1 cellular context compared by ENCODE assay signal in genomic region chr14:61749867-61750266, GRCh38.
TF ChIP-seq lines count a peak whose summit lies in the region.

No MANE protein-coding gene starts in this region.

TF ChIP-seq in HepG2, 621 proteins besides CTCF, POLR2A, EP300 and RAD21:
- TF ChIP-seq E2F5 (CRISPR knock-in tag; conservative IDR thresholded peaks at IDR 0.05) = no peak
- no peak for TF ChIP-seq SOX13 (IDR thresholded peaks at IDR 0.05)
- peak in 1 of 2 experiments; percentile 47; a peak in 1 of 4 replicates for TF ChIP-seq SOX13 (CRISPR knock-in tag; conservative IDR thresholded peaks at IDR 0.05 in 1 of 2, IDR thresholded peaks at IDR 0.05 in 1 of 2)
- no peak for TF ChIP-seq TBP (CRISPR knock-in tag; IDR thresholded peaks at IDR 0.05)
- TF ChIP-seq HNF4A (CRISPR knock-in tag; IDR thresholded peaks at IDR 0.05) = peak; percentile 33; the same call in 1 of the 2 replicates
- TF ChIP-seq, protein P1, sequence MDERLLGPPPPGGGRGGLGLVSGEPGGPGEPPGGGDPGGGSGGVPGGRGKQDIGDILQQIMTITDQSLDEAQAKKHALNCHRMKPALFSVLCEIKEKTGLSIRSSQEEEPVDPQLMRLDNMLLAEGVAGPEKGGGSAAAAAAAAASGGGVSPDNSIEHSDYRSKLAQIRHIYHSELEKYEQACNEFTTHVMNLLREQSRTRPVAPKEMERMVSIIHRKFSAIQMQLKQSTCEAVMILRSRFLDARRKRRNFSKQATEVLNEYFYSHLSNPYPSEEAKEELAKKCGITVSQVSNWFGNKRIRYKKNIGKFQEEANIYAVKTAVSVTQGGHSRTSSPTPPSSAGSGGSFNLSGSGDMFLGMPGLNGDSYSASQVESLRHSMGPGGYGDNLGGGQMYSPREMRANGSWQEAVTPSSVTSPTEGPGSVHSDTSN (CRISPR knock-in tag; IDR thresholded peaks at IDR 0.05) = no peak
- TF ChIP-seq RBM22 (optimal IDR thresholded peaks at IDR 0.05; ENCODE audit: low read length) = peak; percentile 99
- no peak for TF ChIP-seq FOXM1 (CRISPR knock-in tag; IDR thresholded peaks at IDR 0.05)
- no peak for TF ChIP-seq ZSCAN21 (CRISPR knock-in tag; IDR thresholded peaks at IDR 0.05; ENCODE audit: borderline replicate concordance)
- no peak for TF ChIP-seq LRRFIP1 (CRISPR knock-in tag; conservative IDR thresholded peaks at IDR 0.05)
- TF ChIP-seq SRY (CRISPR knock-in tag; IDR thresholded peaks at IDR 0.05) = no peak
- peak; percentile 56 for TF ChIP-seq POLR2G (IDR thresholded peaks at IDR 0.05; ENCODE audit: low read depth, low read length)
- TF ChIP-seq, protein P2, sequence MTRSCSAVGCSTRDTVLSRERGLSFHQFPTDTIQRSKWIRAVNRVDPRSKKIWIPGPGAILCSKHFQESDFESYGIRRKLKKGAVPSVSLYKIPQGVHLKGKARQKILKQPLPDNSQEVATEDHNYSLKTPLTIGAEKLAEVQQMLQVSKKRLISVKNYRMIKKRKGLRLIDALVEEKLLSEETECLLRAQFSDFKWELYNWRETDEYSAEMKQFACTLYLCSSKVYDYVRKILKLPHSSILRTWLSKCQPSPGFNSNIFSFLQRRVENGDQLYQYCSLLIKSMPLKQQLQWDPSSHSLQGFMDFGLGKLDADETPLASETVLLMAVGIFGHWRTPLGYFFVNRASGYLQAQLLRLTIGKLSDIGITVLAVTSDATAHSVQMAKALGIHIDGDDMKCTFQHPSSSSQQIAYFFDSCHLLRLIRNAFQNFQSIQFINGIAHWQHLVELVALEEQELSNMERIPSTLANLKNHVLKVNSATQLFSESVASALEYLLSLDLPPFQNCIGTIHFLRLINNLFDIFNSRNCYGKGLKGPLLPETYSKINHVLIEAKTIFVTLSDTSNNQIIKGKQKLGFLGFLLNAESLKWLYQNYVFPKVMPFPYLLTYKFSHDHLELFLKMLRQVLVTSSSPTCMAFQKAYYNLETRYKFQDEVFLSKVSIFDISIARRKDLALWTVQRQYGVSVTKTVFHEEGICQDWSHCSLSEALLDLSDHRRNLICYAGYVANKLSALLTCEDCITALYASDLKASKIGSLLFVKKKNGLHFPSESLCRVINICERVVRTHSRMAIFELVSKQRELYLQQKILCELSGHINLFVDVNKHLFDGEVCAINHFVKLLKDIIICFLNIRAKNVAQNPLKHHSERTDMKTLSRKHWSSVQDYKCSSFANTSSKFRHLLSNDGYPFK (CRISPR knock-in tag; IDR thresholded peaks at IDR 0.05; ENCODE audit: borderline replicate concordance) = no peak
- TF ChIP-seq ZMYM4 (CRISPR knock-in tag; IDR thresholded peaks at IDR 0.05) = peak; percentile 26; the same call in 1 of the 2 replicates
- no peak for TF ChIP-seq TAF1 (CRISPR knock-in tag; IDR thresholded peaks at IDR 0.05)
- TF ChIP-seq POLR2AphosphoS2 (IDR thresholded peaks at IDR 0.05; ENCODE audit: low read depth, low read length) = peak; percentile 59; the same call in 1 of the 2 replicates
- TF ChIP-seq ARHGAP35 (CRISPR knock-in tag; IDR thresholded peaks at IDR 0.05; ENCODE audit: borderline replicate concordance) = no peak
- peak; percentile 58; the same call in 1 of the 2 replicates for TF ChIP-seq SIX1 (CRISPR knock-in tag; IDR thresholded peaks at IDR 0.05; ENCODE audit: borderline replicate concordance)
TF ChIP-seq in HepG2: peak in this region for 7.
